24 cellular contexts compared by ENCODE assay signal in genomic region chr14:90575781-90576180, GRCh38.
"Had no signal": no experiment of that assay in that cellular context is flagged by ENCODE, and none has a peak within 500 bp of the region (broad histone marks: within the 10 kb centered on the region; RNA-seq: fewer than 3 reads in every experiment).

No MANE protein-coding gene starts in this region.

- H3K9me3 ChIP-seq: colonic mucosa, heart left ventricle, tibial nerve had no signal

- H3K27ac Mint-ChIP-seq: activated B cell treated with CpG ODN at 0.5 μM for 24 hours; activated CD8-positive, alpha-beta memory T cell treated with anti-CD3 and anti-CD28 coated beads, Interleukin-2, amount 10 ng/mL, durations not matched to agents 7 days and 5 days; activated CD8-positive, alpha-beta T cell treated with anti-CD3 and anti-CD28 coated beads, Interleukin-2, amount 10 ng/mL, durations not matched to agents 7 days and 5 days; activated naive CD4-positive, alpha-beta T cell treated with anti-CD3 and anti-CD28 coated beads, Interleukin-2, amount 50 U/mL, for 72 hours; immature natural killer cell; mesothelial cell of epicardium; neural progenitor cell; stimulated activated naive B cell treated with anti-CD40 and anti-IgM and Interleukin-4, amounts not matched to agents 10 μg/mL and 1 μg/mL and 100 μg/mL, for 72 hours; T-helper 2 cell treated with Interferon-gamma antibody and Interleukin-4, amounts not matched to agents 5 μg/mL and 100 μg/mL, for 36 hours had no signal

- DNase-seq: activated B cell treated with CpG ODN at 0.5 μM for 24 hours; activated CD8-positive, alpha-beta memory T cell treated with anti-CD3 and anti-CD28 coated beads, Interleukin-2, amount 10 ng/mL, durations not matched to agents 7 days and 5 days; activated CD8-positive, alpha-beta T cell treated with anti-CD3 and anti-CD28 coated beads, Interleukin-2, amount 10 ng/mL, durations not matched to agents 7 days and 5 days; activated naive CD4-positive, alpha-beta T cell; activated T-cell treated with anti-CD3 and anti-CD28 coated beads, Interleukin-2, amount 50 U/mL, for 48 hours; colonic mucosa; effector memory CD4-positive, alpha-beta T cell; heart left ventricle; immature natural killer cell; kidney; left colon; naive B cell; occipital lobe; stimulated activated CD4-positive, alpha-beta T cell treated with anti-CD3 and anti-CD28 coated beads, Interleukin-12 subunit alpha, Interleukin-12 subunit beta, amount 100 ng/mL, for 4 hours; stimulated activated CD4-positive, alpha-beta T cell treated with anti-CD3 and anti-CD28 coated beads, Interleukin-4, amount 100 ng/mL, for 24 hours; stimulated activated naive B cell treated with anti-CD40 and anti-IgM and Interleukin-4, amounts not matched to agents 10 μg/mL and 1 μg/mL and 100 μg/mL, for 72 hours; T-helper 1 cell had no signal

- H3K4me3 Mint-ChIP-seq: activated B cell treated with CpG ODN at 0.5 μM for 24 hours; activated CD8-positive, alpha-beta memory T cell treated with anti-CD3 and anti-CD28 coated beads, Interleukin-2, amount 10 ng/mL, durations not matched to agents 7 days and 5 days; activated CD8-positive, alpha-beta T cell treated with anti-CD3 and anti-CD28 coated beads, Interleukin-2, amount 10 ng/mL, durations not matched to agents 7 days and 5 days; central memory CD8-positive, alpha-beta T cell; immature natural killer cell; mesothelial cell of epicardium; naive B cell; neural progenitor cell; stimulated activated naive B cell treated with anti-CD40 and anti-IgM and Interleukin-4, amounts not matched to agents 10 μg/mL and 1 μg/mL and 100 μg/mL, for 72 hours; T-helper 2 cell treated with Interferon-gamma antibody and Interleukin-4, amounts not matched to agents 5 μg/mL and 100 μg/mL, for 36 hours had no signal

- H3K4me1 Mint-ChIP-seq: activated B cell treated with CpG ODN at 0.5 μM for 24 hours; central memory CD8-positive, alpha-beta T cell; immature natural killer cell; naive B cell; stimulated activated naive B cell treated with anti-CD40 and anti-IgM and Interleukin-4, amounts not matched to agents 10 μg/mL and 1 μg/mL and 100 μg/mL, for 72 hours had no signal

- H3K9ac ChIP-seq: neural progenitor cell had no signal

- H3K4me3 ChIP-seq: colonic mucosa, heart left ventricle, neural progenitor cell, skin epidermis, tibial nerve had no signal

- H2AFZ ChIP-seq: neural progenitor cell had no signal

- ATAC-seq: activated CD8-positive, alpha-beta memory T cell treated with anti-CD3 and anti-CD28 coated beads, Interleukin-2, amount 10 ng/mL, durations not matched to agents 7 days and 5 days; activated CD8-positive, alpha-beta T cell treated with anti-CD3 and anti-CD28 coated beads, Interleukin-2, amount 10 ng/mL, durations not matched to agents 7 days and 5 days; activated naive CD4-positive, alpha-beta T cell treated with anti-CD3 and anti-CD28 coated beads, Interleukin-2, amount 50 U/mL, for 72 hours; heart left ventricle; left colon had no signal

- H3K27ac ChIP-seq: colonic mucosa, neural progenitor cell, skin epidermis, tibial nerve had no signal

- H3K9me3 Mint-ChIP-seq: activated B cell treated with CpG ODN at 0.5 μM for 24 hours; activated naive CD4-positive, alpha-beta T cell treated with anti-CD3 and anti-CD28 coated beads, Interleukin-2, amount 50 U/mL, for 72 hours; central memory CD8-positive, alpha-beta T cell; immature natural killer cell; mesothelial cell of epicardium; naive B cell; neural progenitor cell; stimulated activated naive B cell treated with anti-CD40 and anti-IgM and Interleukin-4, amounts not matched to agents 10 μg/mL and 1 μg/mL and 100 μg/mL, for 72 hours; T-helper 2 cell treated with Interferon-gamma antibody and Interleukin-4, amounts not matched to agents 5 μg/mL and 100 μg/mL, for 36 hours had no signal

- H3K27me3 ChIP-seq: colonic mucosa, heart left ventricle, neural progenitor cell, tibial nerve had no signal

- H3K36me3 ChIP-seq: colonic mucosa, neural progenitor cell had no signal

- H3K36me3 Mint-ChIP-seq: activated CD8-positive, alpha-beta memory T cell treated with anti-CD3 and anti-CD28 coated beads, Interleukin-2, amount 10 ng/mL, durations not matched to agents 7 days and 5 days; activated naive CD4-positive, alpha-beta T cell treated with anti-CD3 and anti-CD28 coated beads, Interleukin-2, amount 50 U/mL, for 72 hours; immature natural killer cell; naive B cell; stimulated activated naive B cell treated with anti-CD40 and anti-IgM and Interleukin-4, amounts not matched to agents 10 μg/mL and 1 μg/mL and 100 μg/mL, for 72 hours had no signal

- H3K27me3 Mint-ChIP-seq: activated B cell treated with CpG ODN at 0.5 μM for 24 hours; activated CD8-positive, alpha-beta memory T cell treated with anti-CD3 and anti-CD28 coated beads, Interleukin-2, amount 10 ng/mL, durations not matched to agents 7 days and 5 days; central memory CD8-positive, alpha-beta T cell; naive B cell; stimulated activated naive B cell treated with anti-CD40 and anti-IgM and Interleukin-4, amounts not matched to agents 10 μg/mL and 1 μg/mL and 100 μg/mL, for 72 hours had no signal
